In genomic region chr14:69262516-69262915, GRCh38 we compare ENCODE assay signal across 1 cellular context.
TF ChIP-seq lines count a peak whose summit lies in the region.

No MANE protein-coding gene starts in this region.

TF ChIP-seq in H1, 55 proteins besides CTCF, POLR2A, EP300 and RAD21:
- TF ChIP-seq USF2 (IDR thresholded peaks at IDR 0.05; ENCODE audit: low read length) = no peak
- TF ChIP-seq BCL11A (IDR thresholded peaks at IDR 0.05; ENCODE audit: low read depth in 2 of 2, low read length in 2 of 2) = no peak
- no peak for TF ChIP-seq RNF2 (IDR thresholded peaks at IDR 0.05; ENCODE audit: borderline replicate concordance, low read depth, low read length, missing control alignments, poor library complexity, severe bottlenecking)
- TF ChIP-seq CBX8 (IDR thresholded peaks at IDR 0.05; ENCODE audit: borderline replicate concordance, low read depth, low read length) = no peak
- TF ChIP-seq NANOG (IDR thresholded peaks at IDR 0.05; ENCODE audit: insufficient read depth, low read depth, low read length, poor library complexity, severe bottlenecking) = no peak
- TF ChIP-seq E2F6 (IDR thresholded peaks at IDR 0.05) = no peak
